In the genomic region with DNA sequence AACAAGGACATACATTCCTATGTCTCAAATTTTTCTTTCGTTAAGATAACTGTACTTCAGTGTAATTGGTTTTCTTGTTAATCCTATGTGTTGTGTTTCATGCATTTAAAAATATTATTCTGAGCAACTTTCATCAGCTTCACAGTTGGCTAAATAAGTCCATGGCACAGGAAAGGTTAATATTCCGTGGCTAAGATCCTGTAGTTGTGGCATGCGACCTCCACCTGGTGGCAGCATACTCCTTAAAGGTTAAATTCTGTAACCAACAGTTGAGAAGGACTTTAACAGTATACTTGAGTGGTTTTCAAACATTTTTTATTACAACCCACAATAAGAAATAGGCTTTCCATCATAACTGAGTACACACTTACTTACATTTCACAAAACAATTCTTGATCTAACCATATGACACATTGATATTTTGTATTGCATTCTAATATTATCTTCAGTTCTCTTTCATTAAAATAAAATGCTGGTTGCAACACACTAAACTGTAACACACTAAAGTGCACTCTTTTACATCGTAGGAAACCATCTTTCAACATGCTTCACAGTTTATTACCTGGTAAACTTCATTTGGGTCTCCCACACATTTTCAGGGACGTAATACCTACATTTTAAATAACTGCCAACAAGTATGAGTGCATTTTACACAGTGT, we compare ENCODE assay signal across 8 cellular contexts.
DNase-seq lines count a peak whose midpoint lies in the region; ATAC-seq and TF ChIP-seq lines count a peak whose summit lies in the region.

No MANE protein-coding gene starts in this region.

- H3K4me3 ChIP-seq in AG04449 (ENCODE audit: low read depth, low read length) (no peak overlapping the region), psoas muscle (no peak overlapping the region)

- H3K27me3 ChIP-seq in psoas muscle (ENCODE audit: insufficient read depth in 3 of 3, low read length in 2 of 3) = no peaks in the 10 kb centered on the region

- intact Hi-C loops in head of caudate nucleus (cut with DNase I) = loop anchor here (5.0 to 10.0 kb wide), 2 partner anchors 719 to 991 kb away; no protein-coding TSS in a partner anchor
- intact Hi-C loops in psoas muscle (cut with DNase I) = loop anchor here (2.0 to 10.0 kb wide), 4 partner anchors 651 to 991 kb away; no protein-coding TSS in a partner anchor

- POLR2A ChIA-PET in AG04449 (lab: Yijun Ruan, JAX) = no interaction called here

- no peaks in the 10 kb centered on the region for H3K36me3 ChIP-seq in psoas muscle (ENCODE audit: insufficient read depth in 1 of 2, low read depth in 1 of 2)

- peaks cover 3% of the 10 kb centered on the region for H3K4me1 ChIP-seq in psoas muscle

- ATAC-seq in HG03354 (IDR thresholded peaks at IDR 0.05; ENCODE audit: poor library complexity, severe bottlenecking, unreplicated experiment) = peak; percentile 78
- peak; percentile 67 to 89 (median 78) for ATAC-seq in psoas muscle

- no peaks in the 10 kb centered on the region for H3K9me3 ChIP-seq in psoas muscle

- CTCF ChIA-PET in AG04449 (lab: Yijun Ruan, JAX) = interaction anchor here (0.7 to 3.7 kb wide), 30 partner anchors 9 to 991 kb away, joined by 3 to 30 read pairs (median 4); partner anchors contain the start of gene SLX4IP

- H3K27ac ChIP-seq in psoas muscle = no peak overlapping the region

- DNase-seq in AG04449 (ENCODE audit: low read depth, low spot score) = no peak
- peak; percentile 79 for DNase-seq in NCI-H69 (lab: John Stamatoyannopoulos, UW)
- peak; percentile 59 to 61 for DNase-seq in activated T-cell treated with anti-CD3 and anti-CD28 coated beads, Interleukin-2, amount 50 U/mL, for 48 hours
- peak; percentile 20 to 85 (median 64) for DNase-seq in head of caudate nucleus
- DNase-seq in psoas muscle = peak; percentile 63 to 79
- no peak for DNase-seq in T-helper 9 cell

- TF ChIP-seq CTCF in AG04449 (IDR thresholded peaks at IDR 0.05; ENCODE audit: insufficient read depth, low read length, missing control alignments) (peak; percentile 68), GM12872 (IDR thresholded peaks at IDR 0.05; ENCODE audit: insufficient read depth, low read depth, low read length) (peak; percentile 73), psoas muscle (IDR thresholded peaks at IDR 0.05) (peak; percentile 82)

- WGBS in psoas muscle, 3 donors = 40 to 46% (median 45%) methylated on average over 5 of the region's 5 CpGs

Comparison
In these comparisons a context has a peak if more than half of its experiments do, and no peak if none do; other contexts are left out.
1. DNase-seq: peak in NCI-H69 (single experiment), activated T-cell treated with anti-CD3 and anti-CD28 coated beads, Interleukin-2, amount 50 U/mL, for 48 hours (2 of 2), head of caudate nucleus (42 of 42) and psoas muscle (2 of 2); none in AG04449 (single experiment) and T-helper 9 cell (single experiment).
2. Peak in every context shown above with its lines, with median percentiles within 50 percentile points of each other: CTCF ChIP-seq.